8 cellular contexts compared by ENCODE assay signal in the genomic region with DNA sequence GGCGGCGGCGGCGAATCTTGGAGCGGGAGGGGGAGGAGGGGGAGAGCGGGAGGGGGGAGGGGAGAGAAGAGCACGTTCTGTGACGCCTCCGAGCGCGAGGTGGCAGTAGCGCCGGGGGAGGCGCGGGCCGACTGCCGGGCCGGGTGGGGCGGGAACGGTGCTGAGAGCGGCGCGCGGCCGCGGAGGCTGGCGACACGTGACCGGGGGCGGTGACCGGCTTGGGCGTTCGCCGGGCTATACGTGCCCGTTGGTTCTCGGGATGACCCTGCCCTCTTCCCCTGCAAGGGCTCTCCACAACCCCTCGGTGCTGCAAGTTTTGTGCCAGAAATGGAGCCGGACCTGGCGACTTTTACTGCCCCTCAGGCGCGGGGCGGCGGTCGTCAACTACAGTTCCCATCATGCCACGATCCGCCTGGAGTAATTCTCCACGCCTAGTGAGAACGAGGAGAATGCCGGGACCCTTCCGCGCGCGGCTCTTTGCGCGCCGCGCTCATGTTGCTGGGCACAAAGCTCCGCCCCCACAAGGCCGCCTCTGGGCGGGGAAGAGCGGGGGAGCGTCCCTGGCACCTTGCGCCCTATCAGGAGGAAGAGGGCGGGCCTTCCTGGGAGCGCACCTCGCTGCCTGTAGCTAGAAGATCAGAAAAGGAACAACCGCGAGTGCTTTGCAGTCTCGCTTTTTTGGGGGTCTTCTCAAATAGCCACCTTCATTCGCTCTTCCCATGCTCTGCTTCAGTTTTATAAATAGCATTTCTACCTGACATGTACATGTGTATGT. TPM values are rescaled to one million over a fixed set of nuclear protein-coding genes. Genes with fewer than 3 reads are reported as not detected.
A peak's percentile ranks its signal among the peaks of the same experiment; 100 is the strongest.
DNase-seq lines count a peak whose midpoint lies in the region; ATAC-seq and TF ChIP-seq lines count a peak whose summit lies in the region.

A gene with protein sequence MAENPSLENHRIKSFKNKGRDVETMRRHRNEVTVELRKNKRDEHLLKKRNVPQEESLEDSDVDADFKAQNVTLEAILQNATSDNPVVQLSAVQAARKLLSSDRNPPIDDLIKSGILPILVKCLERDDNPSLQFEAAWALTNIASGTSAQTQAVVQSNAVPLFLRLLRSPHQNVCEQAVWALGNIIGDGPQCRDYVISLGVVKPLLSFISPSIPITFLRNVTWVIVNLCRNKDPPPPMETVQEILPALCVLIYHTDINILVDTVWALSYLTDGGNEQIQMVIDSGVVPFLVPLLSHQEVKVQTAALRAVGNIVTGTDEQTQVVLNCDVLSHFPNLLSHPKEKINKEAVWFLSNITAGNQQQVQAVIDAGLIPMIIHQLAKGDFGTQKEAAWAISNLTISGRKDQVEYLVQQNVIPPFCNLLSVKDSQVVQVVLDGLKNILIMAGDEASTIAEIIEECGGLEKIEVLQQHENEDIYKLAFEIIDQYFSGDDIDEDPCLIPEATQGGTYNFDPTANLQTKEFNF (minus strand): TSS at position 133 of the 775 bp plus-strand sequence. CDS start 176 bp downstream, outside the sequence.

- peak; percentile 93 for DNase-seq in AG08395 (ENCODE audit: low spot score)
- peak; percentile 72 for DNase-seq in NCI-H2196 treated with DMSO at 0.1 percent for 48 hours (lab: John Stamatoyannopoulos, UW; ENCODE audit: unreplicated experiment)
- DNase-seq in breast epithelium (ENCODE audit: low spot score in 2 of 2), result peak; percentile 90 to 93

- peaks cover 0 to 6% of the 10 kb centered on the region in 2 donors for H3K4me1 ChIP-seq in breast epithelium

- H3K9me3 ChIP-seq in breast epithelium (no peaks in the 10 kb centered on the region), iPS-18c (ENCODE audit: control insufficient read depth, insufficient read depth, low read length) (no peaks in the 10 kb centered on the region)

- peak; percentile 34 for TF ChIP-seq CTCF in VCaP (conservative IDR thresholded peaks at IDR 0.05)
- no peak for TF ChIP-seq CTCF in breast epithelium (IDR thresholded peaks at IDR 0.05)

- peak within 1 kb of the TSS; percentile 93 for H3K27ac ChIP-seq in VCaP
- peak within 1 kb of the TSS; percentile 92 to 99 for H3K27ac ChIP-seq in breast epithelium
- peak within 1 kb of the TSS; percentile 68 to 98 (median 93) for H3K27ac ChIP-seq in skin epidermis

- no peaks in the 10 kb centered on the region for H3K27me3 ChIP-seq in breast epithelium

- H3K4me3 ChIP-seq in breast epithelium, result peak within 1 kb of the TSS; percentile 81 to 97 (median 89)
- peak within 1 kb of the TSS; percentile 93 for H3K4me3 ChIP-seq in iPS-18c (ENCODE audit: insufficient read depth, low read depth, low read length)
- H3K4me3 ChIP-seq in skin epidermis, result peak within 1 kb of the TSS; percentile 58 to 98 (median 82)

- TF ChIP-seq POLR2A in breast epithelium (IDR thresholded peaks at IDR 0.05), result no peak

- intact Hi-C loops in breast epithelium (cut with DNase I; ENCODE audit: low total_unique reads), result loop anchor here (10.0 kb wide), 1 partner anchor 98 kb away; a partner anchor contains a TSS

- ATAC-seq in GM18873 (IDR thresholded peaks at IDR 0.05; ENCODE audit: low FRiP score, unreplicated experiment) (peak; percentile 74), HG03139 (IDR thresholded peaks at IDR 0.05; ENCODE audit: unreplicated experiment) (peak; percentile 88)

- no peaks in the 10 kb centered on the region for H3K36me3 ChIP-seq in breast epithelium

RNA-seq across cellular contexts. Expression of the gene that starts here (rescaled TPM):
- 10 to 100 TPM; 25.6 to 35.5 (median 25.8) TPM for total RNA-seq in breast epithelium

Comparison
In these comparisons a context has a peak if more than half of its experiments do, and no peak if none do; other contexts are left out.
1. Peak in every context shown above with its lines: DNase-seq, ATAC-seq, H3K4me3 ChIP-seq and H3K27ac ChIP-seq.